Comparison of ENCODE assay signal across 14 cellular contexts in the genomic region with DNA sequence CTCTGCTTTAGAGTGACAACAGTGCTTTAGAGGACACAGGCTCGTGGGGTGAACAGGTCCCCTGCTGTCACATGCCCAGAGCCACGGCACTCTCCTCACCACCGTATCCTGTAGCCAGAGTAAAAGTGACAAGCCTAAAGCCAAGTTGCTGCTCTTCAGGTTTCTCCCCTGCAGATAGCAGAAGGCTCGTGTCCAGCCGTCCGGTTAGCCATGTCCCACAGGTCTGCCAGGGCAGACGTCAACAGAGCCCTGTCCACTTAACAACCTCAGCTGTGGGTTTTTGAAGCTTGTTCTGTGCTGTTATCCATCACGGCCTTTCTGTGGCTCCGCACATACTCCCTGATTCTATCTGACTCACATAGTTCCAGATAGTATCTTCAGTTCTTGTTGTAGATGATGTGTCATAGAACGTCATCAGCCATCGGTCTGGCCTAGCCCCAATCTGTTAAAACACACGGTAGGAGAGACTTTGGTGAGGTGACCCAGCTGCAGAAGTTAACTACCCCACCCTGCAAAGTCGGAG.
A peak's percentile ranks its signal among the peaks of the same experiment; 100 is the strongest.
DNase-seq lines count a peak whose midpoint lies in the region; ATAC-seq and TF ChIP-seq lines count a peak whose summit lies in the region.
"Had no signal": no experiment of that assay in that cellular context is flagged by ENCODE, and none has a peak within 500 bp of the region (broad histone marks: within the 10 kb centered on the region; RNA-seq: fewer than 3 reads in every experiment).

No MANE protein-coding gene starts in this region.

- no peaks in the 10 kb centered on the region for H3K9me2 ChIP-seq in Karpas-422 (replicated peaks; ENCODE audit: insufficient read depth, low read length)

- H3K4me3 ChIP-seq in AG04449 (ENCODE audit: low read depth, low read length) = no peak overlapping the region
- no peak overlapping the region for H3K4me3 ChIP-seq in heart left ventricle
- no peak overlapping the region for H3K4me3 ChIP-seq in effector memory CD4-positive, alpha-beta T cell (ENCODE audit: insufficient read depth, low read depth, low read length, poor library complexity, severe bottlenecking)
- H3K4me3 ChIP-seq in Karpas-422 (ENCODE audit: low read length) = no peak overlapping the region
- H3K4me3 ChIP-seq: thoracic aorta had no signal

- no peaks in the 10 kb centered on the region for H3K27me3 Mint-ChIP-seq in activated T-cell treated with anti-CD3 and anti-CD28 coated beads, Interleukin-2, amount 50 U/mL, for 4 hours (ENCODE audit: low read depth)
- H3K27me3 Mint-ChIP-seq: central memory CD8-positive, alpha-beta T cell had no signal

- CTCF ChIA-PET in AG04449 (lab: Yijun Ruan, JAX) = no interaction called here

- POLR2A ChIA-PET in AG04449 (lab: Yijun Ruan, JAX) = interaction anchor here (0.6 to 1.7 kb wide), 2 partner anchors 98 to 100 kb away, joined by 3 to 5 read pairs; partner anchors contain the start of gene SOCS1

- no peak overlapping the region for H3K9ac ChIP-seq in Karpas-422 (ENCODE audit: low read length)

- no peak overlapping the region for H2AFZ ChIP-seq in Karpas-422 (ENCODE audit: low read length)

- H3K27me3 ChIP-seq in heart left ventricle (no peaks in the 10 kb centered on the region), Karpas-422 (ENCODE audit: low read length) (no peaks in the 10 kb centered on the region)
- no peaks in the 10 kb centered on the region for H3K27me3 ChIP-seq in effector memory CD4-positive, alpha-beta T cell (replicated peaks; ENCODE audit: control insufficient read depth, insufficient read depth, low read length, poor library complexity, severe bottlenecking)
- H3K27me3 ChIP-seq: neutrophil had no signal

- TF ChIP-seq POLR2A in heart left ventricle (IDR thresholded peaks at IDR 0.05) = no peak

- WGBS in heart left ventricle, 4 donors = 62 to 82% (median 73%) methylated on average over 12 to 13 of the region's 13 CpGs

- DNase-seq in AG04449 (ENCODE audit: low read depth, low spot score) (peak; percentile 54), Daoy (ENCODE audit: low read depth) (peak; percentile 21), heart left ventricle (peak in 1 of 5 donors; percentile 43), epidermal melanocyte (ENCODE audit: insufficient read length, low spot score) (no peak), Karpas-422 (no peak)
- DNase-seq in activated T-cell treated with anti-CD3 and anti-CD28 coated beads, Interleukin-2, amount 50 U/mL, for 4 hours = no peak
- no peak for DNase-seq in effector memory CD4-positive, alpha-beta T cell
- DNase-seq: left colon, MM.1S, NCI-H526 had no signal

- H3K36me3 ChIP-seq in heart left ventricle (no peaks in the 10 kb centered on the region), Karpas-422 (ENCODE audit: insufficient read depth, low read length) (no peaks in the 10 kb centered on the region)
- no peaks in the 10 kb centered on the region for H3K36me3 ChIP-seq in effector memory CD4-positive, alpha-beta T cell (ENCODE audit: control insufficient read depth, insufficient read depth, low read length)
- H3K36me3 ChIP-seq: thoracic aorta had no signal

- peak; percentile 85 to 88 for ATAC-seq in activated T-cell treated with anti-CD3 and anti-CD28 coated beads, Interleukin-2, amount 50 U/mL, for 4 hours
- ATAC-seq in heart left ventricle = peak in 3 of 4 donors; percentile 40 to 77 (median 60)
- no peak for ATAC-seq in GM18870 (IDR thresholded peaks at IDR 0.05; ENCODE audit: unreplicated experiment)
- ATAC-seq: left colon had no signal

- H3K4me2 ChIP-seq in Karpas-422 (ENCODE audit: low read depth, low read length, poor library complexity, severe bottlenecking) = no peak overlapping the region

- H3K27ac ChIP-seq in heart left ventricle (no peak overlapping the region), Karpas-422 (ENCODE audit: low read length) (no peak overlapping the region)
- H3K27ac ChIP-seq in effector memory CD4-positive, alpha-beta T cell (ENCODE audit: insufficient read depth, low read length, poor library complexity, severe bottlenecking) = no peak overlapping the region
- H3K27ac ChIP-seq: neutrophil, thoracic aorta had no signal

- H3K9me3 ChIP-seq in heart left ventricle (peaks cover 0 to 1% (median 0%) of the 10 kb centered on the region in 12 donors), Karpas-422 (ENCODE audit: low read length) (no peaks in the 10 kb centered on the region)
- no peaks in the 10 kb centered on the region for H3K9me3 ChIP-seq in effector memory CD4-positive, alpha-beta T cell (ENCODE audit: control insufficient read depth, low read length)
- H3K9me3 ChIP-seq: neutrophil, thoracic aorta had no signal

- TF ChIP-seq CTCF in AG04449 (IDR thresholded peaks at IDR 0.05; ENCODE audit: insufficient read depth, low read length, missing control alignments) = no peak
- TF ChIP-seq CTCF in heart left ventricle (IDR thresholded peaks at IDR 0.05) = no peak

- no peak overlapping the region for H3K4me3 Mint-ChIP-seq in activated T-cell treated with anti-CD3 and anti-CD28 coated beads, Interleukin-2, amount 50 U/mL, for 4 hours
- H3K4me3 Mint-ChIP-seq: central memory CD8-positive, alpha-beta T cell had no signal

- H3K36me3 Mint-ChIP-seq in activated T-cell treated with anti-CD3 and anti-CD28 coated beads, Interleukin-2, amount 50 U/mL, for 4 hours (ENCODE audit: insufficient read depth) = peaks cover 10% of the 10 kb centered on the region

- peaks cover 0 to 19% (median 0%) of the 10 kb centered on the region in 12 donors for H3K4me1 ChIP-seq in heart left ventricle
- no peaks in the 10 kb centered on the region for H3K4me1 ChIP-seq in effector memory CD4-positive, alpha-beta T cell (ENCODE audit: control insufficient read depth, insufficient read depth, low read length, poor library complexity, severe bottlenecking)
- no peaks in the 10 kb centered on the region for H3K4me1 ChIP-seq in Karpas-422 (ENCODE audit: low read length)

- intact Hi-C loops in heart left ventricle (cut with DNase I) = no loop called here

- H3K4me1 Mint-ChIP-seq in activated T-cell treated with anti-CD3 and anti-CD28 coated beads, Interleukin-2, amount 50 U/mL, for 4 hours (ENCODE audit: low read depth) = peaks cover 13% of the 10 kb centered on the region

- peaks cover under 1% of the 10 kb centered on the region for H3K9me3 Mint-ChIP-seq in activated T-cell treated with anti-CD3 and anti-CD28 coated beads, Interleukin-2, amount 50 U/mL, for 4 hours
- H3K9me3 Mint-ChIP-seq: central memory CD8-positive, alpha-beta T cell had no signal

- peaks cover 10% of the 10 kb centered on the region; the same call in 1 of the 2 replicates for H4K20me1 ChIP-seq in Karpas-422 (ENCODE audit: insufficient read depth, low read depth, low read length)

- no peaks in the 10 kb centered on the region for H3K79me2 ChIP-seq in Karpas-422 (ENCODE audit: low read length)

Comparison
In these comparisons a context has a peak if more than half of its experiments do, and no peak if none do; other contexts are left out.
1. DNase-seq: peak in AG04449 (single experiment) and Daoy (single experiment); none in activated T-cell treated with anti-CD3 and anti-CD28 coated beads, Interleukin-2, amount 50 U/mL, for 4 hours (single experiment), effector memory CD4-positive, alpha-beta T cell (0 of 3), epidermal melanocyte (single experiment) and Karpas-422 (single experiment).